20 cellular contexts compared by ENCODE assay signal in genomic region chr4:187908079-187908501, GRCh38.
DNase-seq lines count a peak whose midpoint lies in the region; ATAC-seq and TF ChIP-seq lines count a peak whose summit lies in the region.
"Had no signal": no experiment of that assay in that cellular context is flagged by ENCODE, and none has a peak within 500 bp of the region (broad histone marks: within the 10 kb centered on the region; RNA-seq: fewer than 3 reads in every experiment).

No MANE protein-coding gene starts in this region.

- H3K9me3 ChIP-seq in MG63: peaks cover 14% of the 10 kb centered on the region
- H3K9me3 ChIP-seq in heart right ventricle: peaks cover 0 to 5% (median 0%) of the 10 kb centered on the region in 11 donors
- H3K9me3 ChIP-seq: gastroesophageal sphincter, mucosa of descending colon, thyroid gland had no signal

- H3K36me3 ChIP-seq in BJ (ENCODE audit: control insufficient read depth, insufficient read depth, low read length): no peaks in the 10 kb centered on the region
- no peaks in the 10 kb centered on the region for H3K36me3 ChIP-seq in MG63
- H3K36me3 ChIP-seq in heart right ventricle: no peaks in the 10 kb centered on the region
- H3K36me3 ChIP-seq: gastroesophageal sphincter, thyroid gland had no signal

- ATAC-seq in HG02981 (IDR thresholded peaks at IDR 0.05; ENCODE audit: unreplicated experiment) (no peak), heart right ventricle (no peak)
- ATAC-seq: gastroesophageal sphincter, mucosa of descending colon had no signal

- POLR2A ChIA-PET in BJ (lab: Charles Lee): no interaction called here

- no peak for TF ChIP-seq CTCF in BJ (IDR thresholded peaks at IDR 0.05; ENCODE audit: insufficient read depth, low read depth, low read length)
- TF ChIP-seq CTCF in heart right ventricle (IDR thresholded peaks at IDR 0.05): no peak

- no peaks in the 10 kb centered on the region for H3K27me3 ChIP-seq in BJ (ENCODE audit: control insufficient read depth, insufficient read depth, low read length)
- H3K27me3 ChIP-seq in MG63: no peaks in the 10 kb centered on the region
- no peaks in the 10 kb centered on the region for H3K27me3 ChIP-seq in heart right ventricle
- H3K27me3 ChIP-seq: gastroesophageal sphincter, thyroid gland had no signal

- H3K27ac ChIP-seq in epithelial cell of prostate: no peak overlapping the region
- H3K27ac ChIP-seq in heart right ventricle: no peak overlapping the region
- H3K27ac ChIP-seq: gastroesophageal sphincter, KMS-11, thyroid gland had no signal

- no peak overlapping the region for H3K4me3 Mint-ChIP-seq in activated T-helper 1 cell treated with anti-CD3 and anti-CD28 coated beads, Interleukin-12 subunit alpha, Interleukin-12 subunit beta, Interleukin-2, Interleukin-4 antibody, amounts not matched to agents 30 ng/mL and 10 ng/mL and 1 ng/mL, durations not matched to agents 14 hours and 24 hours and 36 hours
- H3K4me3 Mint-ChIP-seq: CD4-positive, CD25-positive, alpha-beta regulatory T cell had no signal

- no peaks in the 10 kb centered on the region for H3K9me3 Mint-ChIP-seq in activated T-helper 1 cell treated with anti-CD3 and anti-CD28 coated beads, Interleukin-12 subunit alpha, Interleukin-12 subunit beta, Interleukin-2, Interleukin-4 antibody, amounts not matched to agents 30 ng/mL and 10 ng/mL and 1 ng/mL, durations not matched to agents 14 hours and 24 hours and 36 hours

- H3K36me3 Mint-ChIP-seq in activated T-helper 1 cell treated with anti-CD3 and anti-CD28 coated beads, Interleukin-12 subunit alpha, Interleukin-12 subunit beta, Interleukin-2, Interleukin-4 antibody, amounts not matched to agents 30 ng/mL and 10 ng/mL and 1 ng/mL, durations not matched to agents 14 hours and 24 hours and 36 hours (ENCODE audit: low read depth): no peaks in the 10 kb centered on the region
- H3K36me3 Mint-ChIP-seq: CD4-positive, CD25-positive, alpha-beta regulatory T cell had no signal

- CTCF ChIA-PET in BJ (lab: Yijun Ruan, JAX): no interaction called here

- no peaks in the 10 kb centered on the region for H3K27me3 Mint-ChIP-seq in activated T-helper 1 cell treated with anti-CD3 and anti-CD28 coated beads, Interleukin-12 subunit alpha, Interleukin-12 subunit beta, Interleukin-2, Interleukin-4 antibody, amounts not matched to agents 30 ng/mL and 10 ng/mL and 1 ng/mL, durations not matched to agents 14 hours and 24 hours and 36 hours (ENCODE audit: insufficient read depth)
- H3K27me3 Mint-ChIP-seq: CD4-positive, CD25-positive, alpha-beta regulatory T cell had no signal

- intact Hi-C loops in activated T-helper 1 cell treated with anti-CD3 and anti-CD28 coated beads, Interleukin-12 subunit alpha, Interleukin-12 subunit beta, Interleukin-2, Interleukin-4 antibody, amounts not matched to agents 30 ng/mL and 10 ng/mL and 1 ng/mL, durations not matched to agents 14 hours and 24 hours and 36 hours (cut with micrococcal nuclease): no loop called here
- intact Hi-C loops in heart right ventricle (cut with DNase I): no loop called here

- H3K27ac Mint-ChIP-seq in activated T-helper 1 cell treated with anti-CD3 and anti-CD28 coated beads, Interleukin-12 subunit alpha, Interleukin-12 subunit beta, Interleukin-2, Interleukin-4 antibody, amounts not matched to agents 30 ng/mL and 10 ng/mL and 1 ng/mL, durations not matched to agents 14 hours and 24 hours and 36 hours: no peak overlapping the region
- H3K27ac Mint-ChIP-seq: CD4-positive, CD25-positive, alpha-beta regulatory T cell had no signal

- no peaks in the 10 kb centered on the region for H3K4me1 ChIP-seq in heart right ventricle
- H3K4me1 ChIP-seq: thyroid gland had no signal

- no peaks in the 10 kb centered on the region for H3K4me1 Mint-ChIP-seq in activated T-helper 1 cell treated with anti-CD3 and anti-CD28 coated beads, Interleukin-12 subunit alpha, Interleukin-12 subunit beta, Interleukin-2, Interleukin-4 antibody, amounts not matched to agents 30 ng/mL and 10 ng/mL and 1 ng/mL, durations not matched to agents 14 hours and 24 hours and 36 hours (ENCODE audit: low read depth)
- H3K4me1 Mint-ChIP-seq: CD4-positive, CD25-positive, alpha-beta regulatory T cell had no signal

- H3K4me3 ChIP-seq in BJ (ENCODE audit: low read depth, low read length) (no peak overlapping the region), MG63 (no peak overlapping the region), skeletal muscle cell (ENCODE audit: low read depth, low read length) (no peak overlapping the region), heart right ventricle (no peak overlapping the region)
- H3K4me3 ChIP-seq: gastroesophageal sphincter, mucosa of descending colon, thyroid gland had no signal

- 74 to 78% methylated on average over 6 of the region's 6 CpGs for WGBS in heart right ventricle, 2 donors

- DNase-seq in BJ (ENCODE audit: low read depth) (peak; percentile 28), MG63 (peak; percentile 72), epithelial cell of prostate (ENCODE audit: low read depth, low spot score) (peak; percentile 16), skeletal muscle cell (ENCODE audit: low read depth) (peak; percentile 31), NCI-H345 treated with DMSO at 0.1 percent for 48 hours (lab: John Stamatoyannopoulos, UW; ENCODE audit: unreplicated experiment) (no peak), heart right ventricle (no peak)
- DNase-seq in activated T-helper 1 cell treated with anti-CD3 and anti-CD28 coated beads, Interleukin-12 subunit alpha, Interleukin-12 subunit beta, Interleukin-2, Interleukin-4 antibody, amounts not matched to agents 30 ng/mL and 10 ng/mL and 1 ng/mL, durations not matched to agents 14 hours and 24 hours and 36 hours (ENCODE audit: low spot score): no peak
- DNase-seq: activated CD4-positive, alpha-beta T cell treated with anti-CD3 and anti-CD28 coated beads, Interleukin-2, amount 50 U/mL, for 1 hour; CD4-positive, CD25-positive, alpha-beta regulatory T cell; kidney; mucosa of descending colon; NCI-H1694 treated with DMSO at 0.1 percent for 48 hours; NCI-H748 treated with DMSO at 0.1 percent for 48 hours; RPMI8226; stimulated activated CD4-positive, alpha-beta T cell treated with anti-CD3 and anti-CD28 coated beads, Interleukin-15, amount 100 ng/mL, for 24 hours; T-helper 9 cell; thyroid gland had no signal

Comparison
In these comparisons a context has a peak if more than half of its experiments do, and no peak if none do; other contexts are left out.
1. DNase-seq: peak in BJ (single experiment), MG63 (single experiment), epithelial cell of prostate (single experiment) and skeletal muscle cell (single experiment); none in activated T-helper 1 cell treated with anti-CD3 and anti-CD28 coated beads, Interleukin-12 subunit alpha, Interleukin-12 subunit beta, Interleukin-2, Interleukin-4 antibody, amounts not matched to agents 30 ng/mL and 10 ng/mL and 1 ng/mL, durations not matched to agents 14 hours and 24 hours and 36 hours (single experiment), NCI-H345 treated with DMSO at 0.1 percent for 48 hours (single experiment) and heart right ventricle (0 of 2).